In genomic region chr16:46918400-46918799, GRCh38 we compare ENCODE assay signal across 21 cellular contexts. TPM values are rescaled to one million over a fixed set of nuclear protein-coding genes. Genes with fewer than 3 reads are reported as not detected.
DNase-seq lines count a peak whose midpoint lies in the region; ATAC-seq, FAIRE-seq and TF ChIP-seq lines count a peak whose summit lies in the region.
"Had no signal": no experiment of that assay in that cellular context is flagged by ENCODE, and none has a peak within 500 bp of the region (broad histone marks: within the 10 kb centered on the region; RNA-seq: fewer than 3 reads in every experiment).

No MANE protein-coding gene starts in this region.

- peak overlapping the region; percentile 47 for H3K27ac ChIP-seq in angular gyrus (ENCODE audit: low read depth, low read length)
- H3K27ac ChIP-seq in stomach: peak overlapping the region; percentile 47 to 84 (median 73)
- H3K27ac ChIP-seq: colonic mucosa, heart right ventricle, neutrophil had no signal

- TF ChIP-seq EP300 in stomach (IDR thresholded peaks at IDR 0.05): no peak

- intact Hi-C loops in stomach (cut with DNase I; ENCODE audit: low total_unique reads): no loop called here

- no peak for TF ChIP-seq CTCF in stomach (IDR thresholded peaks at IDR 0.05)

- no peaks in the 10 kb centered on the region for H3K27me3 ChIP-seq in stomach
- H3K27me3 ChIP-seq: colonic mucosa, heart right ventricle, neutrophil had no signal

- peaks cover 9 to 86% (median 66%) of the 10 kb centered on the region in 4 donors for H3K36me3 ChIP-seq in stomach
- H3K36me3 ChIP-seq: colonic mucosa, neutrophil had no signal

- H3K4me3 Mint-ChIP-seq in memory B cell: no peak overlapping the region
- H3K4me3 Mint-ChIP-seq: activated CD4-positive, alpha-beta T cell treated with anti-CD3 and anti-CD28 coated beads for 36 hours; activated CD8-positive, alpha-beta memory T cell treated with anti-CD3 and anti-CD28 coated beads, Interleukin-2, amount 10 ng/mL, durations not matched to agents 7 days and 5 days; activated naive CD8-positive, alpha-beta T cell treated with anti-CD3 and anti-CD28 coated beads for 36 hours; CD8-positive, alpha-beta memory T cell; H9 had no signal

- H3K4me1 Mint-ChIP-seq in memory B cell: peaks cover 49% of the 10 kb centered on the region
- H3K4me1 Mint-ChIP-seq: activated CD4-positive, alpha-beta T cell treated with anti-CD3 and anti-CD28 coated beads for 36 hours; activated CD8-positive, alpha-beta memory T cell treated with anti-CD3 and anti-CD28 coated beads, Interleukin-2, amount 10 ng/mL, durations not matched to agents 7 days and 5 days; activated naive CD8-positive, alpha-beta T cell treated with anti-CD3 and anti-CD28 coated beads for 36 hours; CD8-positive, alpha-beta memory T cell had no signal

- TF ChIP-seq POLR2A in GM12892 (IDR thresholded peaks at IDR 0.05; ENCODE audit: low read depth, low read length): no peak
- no peak for TF ChIP-seq POLR2A in stomach (IDR thresholded peaks at IDR 0.05)

- ATAC-seq in memory B cell (ENCODE audit: low read depth): no peak
- ATAC-seq in HG02571 (IDR thresholded peaks at IDR 0.05; ENCODE audit: unreplicated experiment): no peak
- ATAC-seq: activated CD8-positive, alpha-beta memory T cell treated with anti-CD3 and anti-CD28 coated beads, Interleukin-2, amount 10 ng/mL, durations not matched to agents 7 days and 5 days; heart right ventricle; left ventricle myocardium superior had no signal

- H3K27me3 Mint-ChIP-seq in memory B cell: no peaks in the 10 kb centered on the region
- H3K27me3 Mint-ChIP-seq: activated CD4-positive, alpha-beta T cell treated with anti-CD3 and anti-CD28 coated beads for 36 hours; activated CD8-positive, alpha-beta memory T cell treated with anti-CD3 and anti-CD28 coated beads, Interleukin-2, amount 10 ng/mL, durations not matched to agents 7 days and 5 days; activated naive CD8-positive, alpha-beta T cell treated with anti-CD3 and anti-CD28 coated beads for 36 hours had no signal

- H3K4me1 ChIP-seq in stomach: peaks cover 33 to 48% (median 36%) of the 10 kb centered on the region in 4 donors
- H3K4me1 ChIP-seq: colonic mucosa had no signal

- no peak overlapping the region for H3K4me3 ChIP-seq in stomach
- H3K4me3 ChIP-seq: colonic mucosa, heart right ventricle had no signal

- no peaks in the 10 kb centered on the region for H3K9me3 ChIP-seq in stomach
- H3K9me3 ChIP-seq: colonic mucosa, heart right ventricle, neutrophil, SK-N-SH had no signal

- DNase-seq in GM12892 (ENCODE audit: insufficient read length) (no peak), memory B cell (ENCODE audit: low spot score in 2 of 2) (no peak), stomach (no peak), cerebellar cortex (ENCODE audit: low spot score) (no peak), NCI-H2196 (lab: John Stamatoyannopoulos, UW; ENCODE audit: unreplicated experiment) (no peak)
- DNase-seq: activated CD8-positive, alpha-beta memory T cell treated with anti-CD3 and anti-CD28 coated beads, Interleukin-2, amount 10 ng/mL, durations not matched to agents 7 days and 5 days; activated naive CD8-positive, alpha-beta T cell treated with anti-CD3 and anti-CD28 coated beads for 36 hours; CD8-positive, alpha-beta memory T cell; colonic mucosa; DND-41; H9; heart right ventricle; left ventricle myocardium superior; NCI-H1092; NCI-H2081; SK-N-SH; T1000 had no signal

- H3K36me3 Mint-ChIP-seq in memory B cell: peaks cover 12% of the 10 kb centered on the region
- H3K36me3 Mint-ChIP-seq: CD8-positive, alpha-beta memory T cell had no signal

- peak; percentile 17 for FAIRE-seq in GM12892 (lab: Jason Lieb, UNC)

- no peaks in the 10 kb centered on the region for H3K9me3 Mint-ChIP-seq in memory B cell
- H3K9me3 Mint-ChIP-seq: activated naive CD8-positive, alpha-beta T cell treated with anti-CD3 and anti-CD28 coated beads for 36 hours; CD8-positive, alpha-beta memory T cell; H9 had no signal

- H3K27ac Mint-ChIP-seq in memory B cell: peak overlapping the region; percentile 56
- H3K27ac Mint-ChIP-seq: activated CD4-positive, alpha-beta T cell treated with anti-CD3 and anti-CD28 coated beads for 36 hours; activated CD8-positive, alpha-beta memory T cell treated with anti-CD3 and anti-CD28 coated beads, Interleukin-2, amount 10 ng/mL, durations not matched to agents 7 days and 5 days; activated naive CD8-positive, alpha-beta T cell treated with anti-CD3 and anti-CD28 coated beads for 36 hours had no signal

- 51 to 83% (median 69%) methylated on average over 10 to 11 of the region's 11 CpGs for WGBS in stomach, 5 donors

RNA-seq across cellular contexts. Expression of gene GPT2, which starts 34.2 kb away (rescaled TPM):
- 2.9 TPM for polyA plus RNA-seq in GM12892 (2012; ENCODE audit: missing spikeins)
- 100 to 1,000 TPM in 1 of 5 donors, 10 to 100 TPM in 4; 29.2 to 167 (median 50.2) TPM for total RNA-seq in stomach
- polyA plus RNA-seq in stomach: 10 to 100 TPM; 63.3 to 75.3 (median 69.7) TPM

RNA-seq across cellular contexts. Expression of gene DNAJA2, which starts 55.1 kb away (rescaled TPM):
- polyA plus RNA-seq in GM12892 (2012; ENCODE audit: missing spikeins): 46.4 TPM
- 10 to 100 TPM in 4 of 5 donors, 1 to 10 TPM in 1; 7.5 to 80.6 (median 46.2) TPM for total RNA-seq in stomach
- 10 to 100 TPM; 24.1 to 42.6 (median 26.1) TPM for polyA plus RNA-seq in stomach
